ENCODE assay signal across 1 cellular context in the genomic region with DNA sequence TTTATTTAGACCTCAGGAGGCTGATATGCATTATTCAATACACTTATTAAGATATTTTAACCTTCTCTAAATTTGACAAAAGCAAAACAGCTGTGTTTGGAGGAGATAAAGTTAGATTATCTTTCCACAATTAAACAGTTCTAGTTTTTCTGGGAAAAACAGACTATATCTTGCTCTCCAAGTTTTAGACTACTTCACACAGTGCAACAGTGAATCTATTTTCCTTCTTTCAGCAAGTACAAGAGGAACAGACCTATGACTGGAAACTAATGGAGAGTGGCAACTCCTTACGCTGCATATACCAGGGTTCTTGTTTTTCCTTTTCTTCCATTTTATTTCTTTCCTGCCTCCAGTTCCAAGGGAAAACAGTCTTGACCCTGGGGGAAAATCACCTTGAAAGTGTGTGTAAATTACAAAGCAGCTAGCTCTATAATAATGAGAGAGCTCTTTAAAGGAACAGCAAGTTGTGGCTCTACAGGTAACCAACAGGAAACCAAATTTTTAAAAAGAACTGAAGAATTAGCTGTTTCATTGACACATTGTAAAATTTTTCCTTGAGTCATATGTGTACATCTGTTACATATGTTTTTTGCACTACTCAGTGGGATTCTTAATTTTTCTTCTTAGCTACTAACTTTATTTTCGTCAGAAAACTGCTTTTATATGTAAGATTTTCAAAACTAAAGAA.
TF ChIP-seq lines count a peak whose summit lies in the region.

No MANE protein-coding gene starts in this region.

TF ChIP-seq in WTC11, 78 proteins besides CTCF, POLR2A, EP300 and RAD21 (continued from another document):
- TF ChIP-seq, protein P1, sequence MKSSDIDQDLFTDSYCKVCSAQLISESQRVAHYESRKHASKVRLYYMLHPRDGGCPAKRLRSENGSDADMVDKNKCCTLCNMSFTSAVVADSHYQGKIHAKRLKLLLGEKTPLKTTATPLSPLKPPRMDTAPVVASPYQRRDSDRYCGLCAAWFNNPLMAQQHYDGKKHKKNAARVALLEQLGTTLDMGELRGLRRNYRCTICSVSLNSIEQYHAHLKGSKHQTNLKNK (CRISPR knock-in tag; IDR thresholded peaks at IDR 0.05), result no peak
- TF ChIP-seq, protein P2, sequence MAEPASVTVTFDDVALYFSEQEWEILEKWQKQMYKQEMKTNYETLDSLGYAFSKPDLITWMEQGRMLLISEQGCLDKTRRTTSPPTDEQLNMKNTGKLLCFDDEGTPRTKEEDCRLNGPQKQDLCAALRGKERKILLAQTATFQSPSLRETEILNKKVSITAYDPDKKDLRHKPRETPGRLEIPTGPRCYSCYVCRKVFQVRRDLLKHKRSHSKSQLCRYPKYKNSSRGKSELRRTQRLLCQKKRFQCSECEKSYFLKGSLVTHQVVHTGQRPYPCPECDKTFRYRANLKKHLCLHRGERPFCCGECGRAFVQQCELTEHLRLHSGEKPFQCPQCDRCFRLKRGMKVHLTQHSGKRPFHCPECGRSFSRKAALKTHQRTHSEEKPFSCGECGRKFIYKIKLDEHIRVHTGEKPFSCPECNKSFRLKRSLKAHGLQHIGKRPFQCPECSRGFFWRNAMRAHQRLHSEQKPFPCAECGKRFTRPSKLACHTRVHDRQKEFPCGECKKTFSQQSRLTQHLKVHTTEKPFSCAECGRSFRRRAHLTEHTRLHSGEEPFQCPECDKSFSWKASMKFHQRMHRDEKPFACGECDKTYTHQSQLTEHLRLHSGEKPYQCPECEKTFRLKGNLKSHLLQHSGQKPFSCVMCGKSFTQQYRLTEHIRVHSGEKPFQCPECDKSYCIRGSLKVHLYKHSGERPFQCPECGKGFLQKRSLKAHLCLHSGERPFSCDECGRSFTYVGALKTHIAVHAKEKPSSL (CRISPR knock-in tag; conservative IDR thresholded peaks at IDR 0.05), result no peak
